8 cellular contexts compared by ENCODE assay signal in the genomic region with DNA sequence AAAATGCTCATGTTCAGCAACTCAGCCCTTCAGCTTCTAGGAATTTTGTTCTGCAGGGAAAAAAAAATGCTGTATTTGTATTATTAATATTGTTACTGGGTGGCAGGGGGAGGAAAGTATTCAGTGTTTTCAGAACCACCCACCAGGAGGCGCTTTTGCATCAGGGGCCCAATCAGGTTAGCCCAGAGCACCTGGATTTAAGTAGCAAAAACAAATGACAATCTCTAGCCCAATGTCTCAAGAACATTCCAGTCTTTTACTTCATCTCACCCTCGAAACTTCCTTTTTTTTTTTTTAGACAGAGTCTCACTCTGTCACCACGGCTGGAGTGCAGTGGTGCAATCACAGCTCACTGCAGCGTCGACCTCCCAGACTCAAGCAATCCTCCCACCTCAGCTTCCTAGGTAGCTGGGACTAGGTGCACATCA. TPM values are rescaled to one million over a fixed set of nuclear protein-coding genes. Genes with fewer than 3 reads are reported as not detected.
DNase-seq lines count a peak whose midpoint lies in the region; ATAC-seq and FAIRE-seq lines count a peak whose summit lies in the region.

No MANE protein-coding gene starts in this region.

- FAIRE-seq in RCC 7860 (lab: Jason Lieb, UNC), result no peak

- peak; percentile 64 for DNase-seq in COLO829 (ENCODE audit: low spot score)
- DNase-seq in HS-5 (ENCODE audit: low read depth), result peak; percentile 29
- DNase-seq in RCC 7860 (ENCODE audit: low spot score), result peak; percentile 51
- peak; percentile 73 to 76 for DNase-seq in activated T-cell treated with anti-CD3 and anti-CD28 coated beads, Interleukin-2, amount 50 U/mL, for 72 hours
- DNase-seq in glomerular visceral epithelial cell (ENCODE audit: extremely low spot score), result peak; percentile 72
- peak; percentile 68 for DNase-seq in stimulated activated CD4-positive, alpha-beta T cell treated with anti-CD3 and anti-CD28 coated beads, Interleukin-1b, Interleukin-23, amount 100 ng/mL, for 48 hours
- DNase-seq in ureter (ENCODE audit: low spot score), result no peak

- H3K27me3 Mint-ChIP-seq in activated T-cell treated with anti-CD3 and anti-CD28 coated beads, Interleukin-2, amount 50 U/mL, for 72 hours (ENCODE audit: low read depth), result no peaks in the 10 kb centered on the region

- H3K4me1 Mint-ChIP-seq in activated T-cell treated with anti-CD3 and anti-CD28 coated beads, Interleukin-2, amount 50 U/mL, for 72 hours (ENCODE audit: low read depth), result peaks cover 15% of the 10 kb centered on the region

- no peak overlapping the region for H3K4me3 Mint-ChIP-seq in activated T-cell treated with anti-CD3 and anti-CD28 coated beads, Interleukin-2, amount 50 U/mL, for 72 hours

- H3K36me3 Mint-ChIP-seq in activated T-cell treated with anti-CD3 and anti-CD28 coated beads, Interleukin-2, amount 50 U/mL, for 72 hours (ENCODE audit: insufficient read depth in 2 of 2), result no peaks in the 10 kb centered on the region

- ATAC-seq in activated T-cell treated with anti-CD3 and anti-CD28 coated beads, Interleukin-2, amount 50 U/mL, for 72 hours (replicated peaks in 1 of 2), result peak; percentile 45 to 54
- no peak for ATAC-seq in HG02759 (IDR thresholded peaks at IDR 0.05; ENCODE audit: unreplicated experiment)

- no peaks in the 10 kb centered on the region for H3K9me3 Mint-ChIP-seq in activated T-cell treated with anti-CD3 and anti-CD28 coated beads, Interleukin-2, amount 50 U/mL, for 72 hours

- H3K27ac Mint-ChIP-seq in activated T-cell treated with anti-CD3 and anti-CD28 coated beads, Interleukin-2, amount 50 U/mL, for 72 hours, result no peak overlapping the region

RNA-seq across cellular contexts. Expression of a gene that starts 0.6 kb away (rescaled TPM):
- under 1 TPM; 0.16 to 0.17 TPM for total RNA-seq in activated T-cell treated with anti-CD3 and anti-CD28 coated beads, Interleukin-2, amount 50 U/mL, for 72 hours
- 0.49 TPM for total RNA-seq in ureter
